ENCODE assay signal across 18 cellular contexts in the genomic region with DNA sequence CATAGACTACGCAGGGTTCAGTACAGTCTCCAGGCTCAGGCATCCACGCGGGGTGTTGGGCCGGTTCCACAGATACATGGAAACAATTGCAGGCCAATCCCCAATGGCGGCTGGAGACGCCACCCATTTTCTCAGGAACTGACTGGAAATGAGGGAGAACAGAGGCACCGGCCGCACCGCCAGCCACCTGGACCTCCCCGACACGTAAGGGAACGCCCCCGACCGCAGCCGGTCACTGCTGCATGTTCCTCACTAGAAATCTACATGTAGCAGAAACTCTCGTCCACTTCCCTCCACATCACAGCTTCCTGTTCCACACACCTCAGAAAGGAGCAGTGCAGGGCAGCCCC. TPM values are rescaled to one million over a fixed set of nuclear protein-coding genes. Genes with fewer than 3 reads are reported as not detected.
DNase-seq lines count a peak whose midpoint lies in the region; ATAC-seq and TF ChIP-seq lines count a peak whose summit lies in the region.
"Had no signal": no experiment of that assay in that cellular context is flagged by ENCODE, and none has a peak within 500 bp of the region (broad histone marks: within the 10 kb centered on the region; RNA-seq: fewer than 3 reads in every experiment).

No MANE protein-coding gene starts in this region.

- peaks cover 30% of the 10 kb centered on the region for H3K4me1 ChIP-seq in muscle layer of colon (ENCODE audit: insufficient read depth, low read length)
- H3K4me1 ChIP-seq in testis = peaks cover 15% of the 10 kb centered on the region

- DNase-seq in RWPE1 (ENCODE audit: low spot score) (no peak), testis (no peak), SHP77 (lab: John Stamatoyannopoulos, UW) (no peak)
- DNase-seq: activated CD4-positive, alpha-beta T cell treated with anti-CD3 and anti-CD28 coated beads, Interleukin-2, amount 50 U/mL, for 1 hour; CD8-positive, alpha-beta T cell; foreskin keratinocyte; midbrain; NCI-H187; NCI-H748 treated with DMSO at 0.1 percent for 48 hours; PC-3; stimulated activated CD4-positive, alpha-beta T cell treated with anti-CD3 and anti-CD28 coated beads, Interleukin-4, amount 100 ng/mL, for 1 hour had no signal

- H3K27ac ChIP-seq in RWPE1 = peak overlapping the region; percentile 82
- peak overlapping the region; percentile 47 for H3K27ac ChIP-seq in cingulate gyrus (ENCODE audit: low read depth, low read length)
- H3K27ac ChIP-seq in muscle layer of colon (ENCODE audit: low read depth, low read length) = peak overlapping the region; percentile 79
- H3K27ac ChIP-seq in testis = peak overlapping the region; percentile 39 to 68
- H3K27ac ChIP-seq: foreskin keratinocyte had no signal

- CTCF ChIA-PET in RWPE1 (lab: Yijun Ruan, JAX) = no interaction called here

- 74 to 79% methylated on average over 16 of the region's 16 CpGs for WGBS in testis, 2 donors

- no peak overlapping the region for H3K9ac ChIP-seq in muscle layer of colon (ENCODE audit: low read length)

- POLR2A ChIA-PET in RWPE1 (lab: Yijun Ruan, JAX; ENCODE audit: low non-redundant PET) = no interaction called here

- H3K4me3 ChIP-seq in muscle layer of colon (ENCODE audit: low read depth in 1 of 2, low read length in 2 of 2) = no peak overlapping the region
- peak overlapping the region; percentile 21 to 32 for H3K4me3 ChIP-seq in testis
- H3K4me3 ChIP-seq: GM12878, K562, skin epidermis had no signal

- TF ChIP-seq CTCF in RWPE1 (conservative IDR thresholded peaks at IDR 0.05; ENCODE audit: low read depth) (no peak), testis (IDR thresholded peaks at IDR 0.05) (no peak)

- no peak for ATAC-seq in HG02588 (IDR thresholded peaks at IDR 0.05; ENCODE audit: unreplicated experiment)
- no peak for ATAC-seq in HG02678 (IDR thresholded peaks at IDR 0.05; ENCODE audit: unreplicated experiment)
- ATAC-seq: CD8-positive, alpha-beta T cell; foreskin keratinocyte; GM12878; K562; PC-3 had no signal

- H3K9me3 ChIP-seq in muscle layer of colon (ENCODE audit: low read length) (no peaks in the 10 kb centered on the region), testis (no peaks in the 10 kb centered on the region)

- no peaks in the 10 kb centered on the region for H3K36me3 ChIP-seq in muscle layer of colon (ENCODE audit: insufficient read depth, low read length)
- no peaks in the 10 kb centered on the region for H3K36me3 ChIP-seq in testis (ENCODE audit: low read depth, missing control alignments)

- H3K27me3 ChIP-seq in muscle layer of colon (ENCODE audit: control insufficient read depth in 1 of 2, insufficient read depth in 2 of 2, low read length in 2 of 2) (no peaks in the 10 kb centered on the region), testis (no peaks in the 10 kb centered on the region)
- H3K27me3 ChIP-seq: foreskin keratinocyte had no signal

- intact Hi-C loops in testis (cut with DNase I; ENCODE audit: low total_unique reads) = no loop called here

- TF ChIP-seq POLR2A in testis (IDR thresholded peaks at IDR 0.05) = no peak

RNA-seq across cellular contexts. Expression of a gene that starts 29.2 kb away (rescaled TPM):
- 100 to 1,000 TPM in 1 of 2 donors, 10 to 100 TPM in 1; 90.5 to 112 TPM for total RNA-seq in testis
- 50.9 TPM for polyA plus RNA-seq in testis (ENCODE audit: insufficient read depth, low read depth, low replicate concordance)

Comparison
In these comparisons a context has a peak if more than half of its experiments do, and no peak if none do; other contexts are left out.
1. H3K4me3 ChIP-seq: peak in testis (2 of 2); none in muscle layer of colon (0 of 2).
2. Peak in every context shown above with its lines, with median percentiles within 50 percentile points of each other: H3K27ac ChIP-seq.